In the genomic region with DNA sequence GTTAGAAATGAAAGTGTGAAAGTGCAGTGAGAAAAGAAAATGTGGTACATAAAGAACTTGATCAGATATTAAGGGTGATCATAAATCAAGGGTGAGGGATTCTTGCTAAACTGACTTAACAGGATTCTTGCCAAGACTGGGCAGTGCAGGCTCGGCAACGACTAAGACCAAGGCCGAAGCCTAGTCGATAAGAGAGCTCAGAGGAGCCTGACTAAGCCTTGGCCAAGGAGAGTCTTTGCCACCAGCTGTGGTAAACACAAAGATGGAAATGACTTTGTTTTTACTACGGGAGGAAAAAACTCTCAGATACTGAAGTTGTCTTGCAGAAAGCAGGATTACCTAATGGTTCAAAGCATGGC, we compare ENCODE assay signal across 14 cellular contexts.
DNase-seq lines count a peak whose midpoint lies in the region; ATAC-seq, FAIRE-seq and TF ChIP-seq lines count a peak whose summit lies in the region.
"Had no signal": no experiment of that assay in that cellular context is flagged by ENCODE, and none has a peak within 500 bp of the region (broad histone marks: within the 10 kb centered on the region; RNA-seq: fewer than 3 reads in every experiment).

No MANE protein-coding gene starts in this region.

- no peaks in the 10 kb centered on the region for H3K36me3 Mint-ChIP-seq in chondrocyte (ENCODE audit: low read depth)
- H3K36me3 Mint-ChIP-seq: CD8-positive, alpha-beta memory T cell had no signal

- no peaks in the 10 kb centered on the region for H3K9me3 ChIP-seq in HEK293 (ENCODE audit: control insufficient read depth, insufficient read depth, low read depth, low read length)
- H3K9me3 ChIP-seq in pancreas, result no peaks in the 10 kb centered on the region
- no peaks in the 10 kb centered on the region for H3K9me3 ChIP-seq in lower lobe of right lung
- H3K9me3 ChIP-seq: BLaER1 had no signal

- TF ChIP-seq CTCF in HEK293 (tag by site-specific recombination; IDR thresholded peaks at IDR 0.05), result no peak
- TF ChIP-seq CTCF in chondrocyte (IDR thresholded peaks at IDR 0.05), result no peak
- no peak for TF ChIP-seq CTCF in pancreas (IDR thresholded peaks at IDR 0.05)
- no peak for TF ChIP-seq CTCF in lower lobe of right lung (IDR thresholded peaks at IDR 0.05)

- H3K4me1 Mint-ChIP-seq in chondrocyte (ENCODE audit: low read depth), result peaks cover 35% of the 10 kb centered on the region
- H3K4me1 Mint-ChIP-seq: CD8-positive, alpha-beta memory T cell had no signal

- H3K9me3 Mint-ChIP-seq in chondrocyte (ENCODE audit: low read depth), result no peaks in the 10 kb centered on the region
- H3K9me3 Mint-ChIP-seq: CD8-positive, alpha-beta memory T cell had no signal

- H3K4me3 ChIP-seq in HEK293 (ENCODE audit: low read depth, low read length) (no peak overlapping the region), pancreas (no peak overlapping the region), lower lobe of right lung (no peak overlapping the region)
- H3K4me3 ChIP-seq: BLaER1 had no signal

- CTCF ChIA-PET in HEK293 (lab: Yijun Ruan, JAX), result interaction anchor here (0.9 to 2.0 kb wide), 2 partner anchors 26 to 88 kb away, joined by 3 to 7 read pairs; no protein-coding TSS in a partner anchor

- no peaks in the 10 kb centered on the region for H3K27me3 ChIP-seq in pancreas
- no peaks in the 10 kb centered on the region for H3K27me3 ChIP-seq in lower lobe of right lung (ENCODE audit: low read depth)
- H3K27me3 ChIP-seq: BLaER1 had no signal

- H3K4me1 ChIP-seq in HEK293 (ENCODE audit: control insufficient read depth, insufficient read depth, low read length) (peaks cover 5% of the 10 kb centered on the region; the same call in 1 of the 2 replicates), pancreas (peaks cover 5 to 15% (median 8%) of the 10 kb centered on the region in 3 donors), lower lobe of right lung (no peaks in the 10 kb centered on the region)

- H3K4me3 Mint-ChIP-seq in chondrocyte (ENCODE audit: unreplicated experiment), result no peak overlapping the region
- H3K4me3 Mint-ChIP-seq: CD8-positive, alpha-beta memory T cell had no signal

- ATAC-seq in pancreas (peak; percentile 85 to 95 (median 92)), HG02763 (IDR thresholded peaks at IDR 0.05; ENCODE audit: unreplicated experiment) (no peak), lower lobe of right lung (no peak)

- no peak overlapping the region for H3K27ac ChIP-seq in HEK293 (ENCODE audit: extremely low read depth, low read depth, low read length)
- H3K27ac ChIP-seq in pancreas, result peak overlapping the region in 2 of 4 donors; percentile 6 to 58
- no peak overlapping the region for H3K27ac ChIP-seq in lower lobe of right lung
- H3K27ac ChIP-seq: BLaER1 had no signal

- WGBS in pancreas, 2 donors, result 24 to 37% methylated on average over 5 of the region's 5 CpGs

- DNase-seq in M059J (ENCODE audit: low read depth), result peak; percentile 19
- DNase-seq in chondrocyte (ENCODE audit: low spot score), result no peak
- peak in 4 of 6 donors; percentile 55 to 72 (median 67) for DNase-seq in pancreas
- no peak for DNase-seq in HCEC 1CT
- DNase-seq in lower lobe of right lung, result no peak
- DNase-seq: CD8-positive, alpha-beta memory T cell; NCI-H1417; NCI-H2081; NCI-H524 treated with DMSO at 0.1 percent for 48 hours; OCI-M1; RPMI8226 had no signal

- no peak for FAIRE-seq in pancreas (lab: Jason Lieb, UNC)

- POLR2A ChIA-PET in HEK293 (lab: Yijun Ruan, JAX), result interaction anchor here (0.6 kb wide), 1 partner anchor 176 kb away, joined by 3 read pairs; no protein-coding TSS in a partner anchor

- intact Hi-C loops in pancreas (cut with DNase I) (no loop called here), lower lobe of right lung (cut with DNase I) (no loop called here)

- no peaks in the 10 kb centered on the region for H3K36me3 ChIP-seq in HEK293 (ENCODE audit: control insufficient read depth in 2 of 2, insufficient read depth in 1 of 2, low read length in 2 of 2)
- no peaks in the 10 kb centered on the region for H3K36me3 ChIP-seq in pancreas
- no peaks in the 10 kb centered on the region for H3K36me3 ChIP-seq in lower lobe of right lung
- H3K36me3 ChIP-seq: BLaER1 had no signal

- peak overlapping the region; percentile 7 for H3K27ac Mint-ChIP-seq in chondrocyte (ENCODE audit: unreplicated experiment)
- H3K27ac Mint-ChIP-seq: CD8-positive, alpha-beta memory T cell had no signal

- no peaks in the 10 kb centered on the region for H3K27me3 Mint-ChIP-seq in chondrocyte (ENCODE audit: low read depth)

TF ChIP-seq in HEK293, 187 proteins besides CTCF, POLR2A, EP300 and RAD21:
- no peak for TF ChIP-seq ZNF23 (tag by site-specific recombination; IDR thresholded peaks at IDR 0.05; ENCODE audit: borderline replicate concordance)
- peak; percentile 54 for TF ChIP-seq PRDM1 (tag by site-specific recombination; IDR thresholded peaks at IDR 0.05)
- TF ChIP-seq, protein P1, sequence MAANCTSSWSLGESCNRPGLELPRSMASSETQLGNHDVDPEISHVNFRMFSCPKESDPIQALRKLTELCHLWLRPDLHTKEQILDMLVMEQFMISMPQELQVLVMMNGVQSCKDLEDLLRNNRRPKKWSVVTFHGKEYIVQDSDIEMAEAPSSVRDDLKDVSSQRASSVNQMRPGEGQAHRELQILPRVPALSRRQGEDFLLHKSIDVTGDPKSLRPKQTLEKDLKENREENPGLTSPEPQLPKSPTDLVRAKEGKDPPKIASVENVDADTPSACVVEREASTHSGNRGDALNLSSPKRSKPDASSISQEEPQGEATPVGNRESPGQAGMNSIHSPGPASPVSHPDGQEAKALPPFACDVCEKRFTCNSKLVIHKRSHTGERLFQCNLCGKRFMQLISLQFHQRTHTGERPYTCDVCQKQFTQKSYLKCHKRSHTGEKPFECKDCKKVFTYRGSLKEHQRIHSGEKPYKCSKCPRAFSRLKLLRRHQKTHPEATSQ (tag by site-specific recombination; IDR thresholded peaks at IDR 0.05), result no peak
TF ChIP-seq in HEK293: peak in this region for 1.

Comparison
In these comparisons a context has a peak if more than half of its experiments do, and no peak if none do; other contexts are left out.
1. DNase-seq: peak in M059J (single experiment) and pancreas (4 of 6); none in chondrocyte (single experiment), HCEC 1CT (single experiment) and lower lobe of right lung (single experiment).
2. ATAC-seq: peak in pancreas (4 of 4); none in HG02763 (single experiment) and lower lobe of right lung (0 of 2).